Comparison of ENCODE assay signal across 9 cellular contexts in the genomic region with DNA sequence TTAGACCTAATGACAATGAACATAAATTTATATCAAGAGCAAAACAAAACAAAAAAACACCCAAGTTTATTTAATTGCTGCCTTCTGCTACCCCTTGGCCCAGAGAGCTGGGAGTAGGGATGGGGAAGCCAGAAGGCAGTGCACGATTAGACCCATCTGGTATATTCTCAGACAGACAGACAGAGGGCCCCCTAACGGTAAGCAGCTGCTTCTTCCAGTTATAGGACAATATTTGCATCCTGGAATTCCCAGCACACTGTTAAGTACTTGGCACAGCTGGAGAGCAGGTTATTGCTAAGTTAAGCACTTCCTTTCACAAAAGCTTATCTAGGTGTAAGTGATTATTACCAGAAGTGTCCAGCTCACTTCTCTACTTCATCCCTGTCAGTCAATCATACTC. TPM values are rescaled to one million over a fixed set of nuclear protein-coding genes. Genes with fewer than 3 reads are reported as not detected.
DNase-seq lines count a peak whose midpoint lies in the region; ATAC-seq, FAIRE-seq and TF ChIP-seq lines count a peak whose summit lies in the region.
"Had no signal": no experiment of that assay in that cellular context is flagged by ENCODE, and none has a peak within 500 bp of the region (broad histone marks: within the 10 kb centered on the region; RNA-seq: fewer than 3 reads in every experiment).

No MANE protein-coding gene starts in this region.

- peak; percentile 35 for FAIRE-seq in GM19239 (lab: Jason Lieb, UNC)

- no peaks in the 10 kb centered on the region for H3K27me3 Mint-ChIP-seq in progenitor cell of endocrine pancreas

- no peaks in the 10 kb centered on the region for H3K36me3 Mint-ChIP-seq in progenitor cell of endocrine pancreas (ENCODE audit: insufficient read depth)
- H3K36me3 Mint-ChIP-seq: memory B cell had no signal

- H3K4me3 Mint-ChIP-seq in progenitor cell of endocrine pancreas (ENCODE audit: low read depth), result no peak overlapping the region
- H3K4me3 Mint-ChIP-seq: memory B cell had no signal

- TF ChIP-seq CTCF in progenitor cell of endocrine pancreas (IDR thresholded peaks at IDR 0.05; ENCODE audit: unreplicated experiment), result peak; percentile 17

- ATAC-seq in HG02763 (IDR thresholded peaks at IDR 0.05; ENCODE audit: unreplicated experiment) (no peak), GM19467 (IDR thresholded peaks at IDR 0.05; ENCODE audit: unreplicated experiment) (no peak)

- H3K9me3 Mint-ChIP-seq in progenitor cell of endocrine pancreas (ENCODE audit: low read depth), result peaks cover 10% of the 10 kb centered on the region

- DNase-seq in GM19239 (ENCODE audit: insufficient read length, low spot score), result no peak
- peak; percentile 76 for DNase-seq in NCI-H226
- peak; percentile 9 for DNase-seq in cerebellar cortex (ENCODE audit: low spot score)
- DNase-seq in progenitor cell of endocrine pancreas (ENCODE audit: low spot score, unreplicated experiment), result no peak
- DNase-seq in stimulated activated CD4-positive, alpha-beta T cell treated with anti-CD3 and anti-CD28 coated beads, Interleukin-15, amount 100 ng/mL, for 24 hours, result no peak
- DNase-seq in stimulated activated CD4-positive, alpha-beta T cell treated with anti-CD3 and anti-CD28 coated beads, Interleukin-12 subunit alpha, Interleukin-12 subunit beta, amount 100 ng/mL, for 4 hours, result no peak

- H3K27ac Mint-ChIP-seq in progenitor cell of endocrine pancreas, result no peak overlapping the region
- H3K27ac Mint-ChIP-seq: memory B cell had no signal

- H3K4me1 Mint-ChIP-seq in progenitor cell of endocrine pancreas (ENCODE audit: low read depth), result peaks cover 17% of the 10 kb centered on the region

RNA-seq across cellular contexts. Expression of gene C2CD4B, which starts 39.3 kb away (rescaled TPM):
- 0.53 and 0.69 TPM in 2 replicates for total RNA-seq in progenitor cell of endocrine pancreas

RNA-seq across cellular contexts. Expression of gene C2CD4A, which starts 59.0 kb away (rescaled TPM):
- total RNA-seq in progenitor cell of endocrine pancreas, result 0.17 and 0.20 TPM in 2 replicates

Comparison
In these comparisons a context has a peak if more than half of its experiments do, and no peak if none do; other contexts are left out.
1. DNase-seq: peak in NCI-H226 (single experiment) and cerebellar cortex (single experiment); none in GM19239 (single experiment), progenitor cell of endocrine pancreas (single experiment), stimulated activated CD4-positive, alpha-beta T cell treated with anti-CD3 and anti-CD28 coated beads, Interleukin-15, amount 100 ng/mL, for 24 hours (single experiment) and stimulated activated CD4-positive, alpha-beta T cell treated with anti-CD3 and anti-CD28 coated beads, Interleukin-12 subunit alpha, Interleukin-12 subunit beta, amount 100 ng/mL, for 4 hours (single experiment).